ENCODE assay signal across 8 cellular contexts in the genomic region with DNA sequence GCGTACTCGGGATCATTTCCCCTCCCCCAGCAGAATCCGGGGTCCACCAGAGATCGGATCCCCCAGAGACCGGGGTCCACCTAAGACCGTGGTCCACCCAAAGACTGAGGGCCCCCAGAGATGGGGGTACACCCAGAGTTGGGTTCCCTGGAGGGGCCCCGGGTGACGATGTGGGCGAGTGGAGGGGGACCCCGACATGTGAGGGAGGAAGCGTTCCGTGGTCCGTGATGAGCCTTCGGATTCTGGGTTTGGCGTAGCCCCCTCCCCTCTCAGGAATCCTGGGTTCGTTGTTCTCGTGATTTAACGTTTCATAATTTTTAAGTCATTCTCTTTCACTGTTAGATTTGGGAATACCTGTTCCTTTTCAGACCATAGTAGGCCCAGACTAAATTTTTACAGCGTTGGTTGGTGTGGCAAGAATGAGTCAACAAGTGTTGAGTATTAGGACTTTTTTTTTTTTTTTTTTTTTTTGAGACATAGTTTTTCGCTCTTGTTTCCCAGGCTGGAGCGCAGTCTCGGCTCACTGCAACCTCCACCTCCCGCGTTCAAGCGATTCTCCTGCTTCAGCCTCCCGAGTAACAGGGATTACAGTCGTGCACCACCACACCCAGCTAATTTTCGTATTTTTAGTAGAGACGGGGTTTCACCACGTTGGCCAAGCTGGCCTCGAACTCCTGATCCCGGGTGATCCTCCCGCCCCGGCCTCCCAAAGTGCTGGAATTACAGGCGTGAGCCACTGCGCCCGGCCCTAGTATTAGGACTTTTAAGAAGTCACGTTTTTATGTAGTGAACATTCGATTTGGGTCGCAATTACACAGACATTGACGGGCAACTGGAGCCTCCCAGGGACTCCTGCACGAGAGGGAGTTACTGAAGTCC. TPM values are rescaled to one million over a fixed set of nuclear protein-coding genes. Genes with fewer than 3 reads are reported as not detected.
DNase-seq lines count a peak whose midpoint lies in the region; ATAC-seq and TF ChIP-seq lines count a peak whose summit lies in the region.

No MANE protein-coding gene starts in this region.

- peak overlapping the region; percentile 92 for H3K27ac ChIP-seq in C4-2B
- peak overlapping the region; percentile 89 for H3K27ac ChIP-seq in SK-N-SH (ENCODE audit: low read depth in 2 of 2, low read length in 1 of 2)
- peak overlapping the region; percentile 90 to 95 (median 92) for H3K27ac ChIP-seq in esophagus muscularis mucosa (replicated peaks in 1 of 4)
- peak overlapping the region; percentile 98 for H3K27ac ChIP-seq in osteoblast (ENCODE audit: low read depth, low read length)

- intact Hi-C loops in esophagus muscularis mucosa (cut with DNase I), result loop anchor here (2.0 to 5.0 kb wide), 2 partner anchors 57 to 68 kb away; partner anchors contain the start of genes LARP4B and WDR37

- H3K79me2 ChIP-seq in SK-N-SH (ENCODE audit: insufficient read depth), result peaks cover 73% of the 10 kb centered on the region
- peaks cover 68% of the 10 kb centered on the region for H3K79me2 ChIP-seq in osteoblast (ENCODE audit: insufficient read depth, low read length)

- 3% methylated on average over 31 of the region's 42 CpGs for WGBS in SK-N-SH (ENCODE audit: low lambda C conversion rate)
- 30% methylated on average over 42 of the region's 42 CpGs for WGBS in esophagus muscularis mucosa

- no peaks in the 10 kb centered on the region for H3K27me3 ChIP-seq in SK-N-SH (ENCODE audit: insufficient read depth)
- peaks cover 0 to 5% (median 0%) of the 10 kb centered on the region in 4 donors for H3K27me3 ChIP-seq in esophagus muscularis mucosa
- no peaks in the 10 kb centered on the region for H3K27me3 ChIP-seq in osteoblast (ENCODE audit: insufficient read depth, low read length)

- POLR2A ChIA-PET in SK-N-SH (lab: Yijun Ruan, JAX), result interaction anchor here (0.7 to 2.7 kb wide), 5 partner anchors 15 to 41 kb away, joined by 3 to 6 read pairs (median 4); no protein-coding TSS in a partner anchor

- peak overlapping the region; percentile 86 for H3K4me2 ChIP-seq in SK-N-SH
- peak overlapping the region; percentile 84 for H3K4me2 ChIP-seq in osteoblast (ENCODE audit: insufficient read depth, low read length)

- peak overlapping the region; percentile 99 for H3K9ac ChIP-seq in SK-N-SH

- 0 out of 2 replicates have a peak overlapping the region, but pooled peaks have one; percentile 12 for H2AFZ ChIP-seq in SK-N-SH (ENCODE audit: low read depth)
- H2AFZ ChIP-seq in osteoblast (ENCODE audit: low read length), result peak overlapping the region; percentile 68

- ATAC-seq in GM21529 (IDR thresholded peaks at IDR 0.05; ENCODE audit: unreplicated experiment), result peak; percentile 8

- H3K9me3 ChIP-seq in SK-N-SH (no peaks in the 10 kb centered on the region), esophagus muscularis mucosa (no peaks in the 10 kb centered on the region), osteoblast (ENCODE audit: low read depth, low read length) (no peaks in the 10 kb centered on the region)

- no peak for TF ChIP-seq POLR2A in esophagus muscularis mucosa (IDR thresholded peaks at IDR 0.05; ENCODE audit: low read depth)

- H3F3A ChIP-seq in SK-N-SH (replicated peaks; ENCODE audit: insufficient read depth), result peaks cover 16% of the 10 kb centered on the region

- TF ChIP-seq RAD21 in SK-N-SH (IDR thresholded peaks at IDR 0.05; ENCODE audit: low read length), result no peak

- H3K4me1 ChIP-seq in SK-N-SH (ENCODE audit: control insufficient read depth in 1 of 2, insufficient read depth in 2 of 2, low read depth in 1 of 2, low read length in 1 of 2) (peaks cover 13 to 14% of the 10 kb centered on the region in 2 experiments; a peak in 2 of 4 replicates), esophagus muscularis mucosa (peaks cover 18 to 35% (median 30%) of the 10 kb centered on the region in 4 donors), osteoblast (ENCODE audit: insufficient read depth, low read length) (peaks cover 36% of the 10 kb centered on the region)

- peaks cover 21 to 31% of the 10 kb centered on the region in 2 experiments for H3K36me3 ChIP-seq in SK-N-SH (replicated peaks in 1 of 2; ENCODE audit: control insufficient read depth in 1 of 2, insufficient read depth in 2 of 2, low read length in 1 of 2)
- peaks cover 0 to 18% (median 11%) of the 10 kb centered on the region in 4 donors for H3K36me3 ChIP-seq in esophagus muscularis mucosa
- peaks cover 20% of the 10 kb centered on the region for H3K36me3 ChIP-seq in osteoblast (ENCODE audit: insufficient read depth, low read length)

- DNase-seq in SK-N-SH (no peak), esophagus muscularis mucosa (ENCODE audit: extremely low spot score) (no peak), osteoblast (ENCODE audit: insufficient read length, low spot score, missing footprints) (no peak), HPDE6-E6E7 (ENCODE audit: extremely low spot score) (no peak), kidney glomerular epithelial cell (lab: John Stamatoyannopoulos, UW) (no peak), OCI-M2 (lab: John Stamatoyannopoulos, UW; ENCODE audit: unreplicated experiment) (no peak)

- TF ChIP-seq EP300 in SK-N-SH (IDR thresholded peaks at IDR 0.05; ENCODE audit: borderline replicate concordance in 1 of 2, low read depth in 1 of 2, low read length in 1 of 2), result no peak
- no peak for TF ChIP-seq EP300 in esophagus muscularis mucosa (IDR thresholded peaks at IDR 0.05)

- TF ChIP-seq CTCF in C4-2B (conservative IDR thresholded peaks at IDR 0.05) (no peak), SK-N-SH (IDR thresholded peaks at IDR 0.05) (no peak), esophagus muscularis mucosa (IDR thresholded peaks at IDR 0.05) (no peak), osteoblast (IDR thresholded peaks at IDR 0.05; ENCODE audit: extremely low read depth, low read depth, low read length) (no peak)

- CTCF ChIA-PET in SK-N-SH (lab: Yijun Ruan, JAX), result interaction anchor here (0.6 to 1.1 kb wide), 8 partner anchors 11 to 756 kb away, joined by 3 to 4 read pairs (median 3); partner anchors contain the start of genes IDI2 and WDR37

- H3K4me3 ChIP-seq in SK-N-SH (ENCODE audit: low read depth in 2 of 2, low read length in 1 of 2) (peak overlapping the region; percentile 99 to 100), esophagus muscularis mucosa (peak overlapping the region; percentile 70 to 92 (median 89)), osteoblast (ENCODE audit: insufficient read depth, low read length) (peak overlapping the region; percentile 98)

- no peaks in the 10 kb centered on the region for H3K9me2 ChIP-seq in SK-N-SH

- peaks cover 48% of the 10 kb centered on the region for H4K20me1 ChIP-seq in SK-N-SH (ENCODE audit: insufficient read depth)
- H4K20me1 ChIP-seq in osteoblast (ENCODE audit: insufficient read depth, low read length), result peaks cover 26% of the 10 kb centered on the region

TF ChIP-seq in SK-N-SH, 30 proteins besides CTCF, POLR2A, EP300 and RAD21 (continues in another document):
- TF ChIP-seq, protein P1, sequence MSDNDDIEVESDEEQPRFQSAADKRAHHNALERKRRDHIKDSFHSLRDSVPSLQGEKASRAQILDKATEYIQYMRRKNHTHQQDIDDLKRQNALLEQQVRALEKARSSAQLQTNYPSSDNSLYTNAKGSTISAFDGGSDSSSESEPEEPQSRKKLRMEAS (IDR thresholded peaks at IDR 0.05; ENCODE audit: low read depth), result no peak
- TF ChIP-seq, protein P2, sequence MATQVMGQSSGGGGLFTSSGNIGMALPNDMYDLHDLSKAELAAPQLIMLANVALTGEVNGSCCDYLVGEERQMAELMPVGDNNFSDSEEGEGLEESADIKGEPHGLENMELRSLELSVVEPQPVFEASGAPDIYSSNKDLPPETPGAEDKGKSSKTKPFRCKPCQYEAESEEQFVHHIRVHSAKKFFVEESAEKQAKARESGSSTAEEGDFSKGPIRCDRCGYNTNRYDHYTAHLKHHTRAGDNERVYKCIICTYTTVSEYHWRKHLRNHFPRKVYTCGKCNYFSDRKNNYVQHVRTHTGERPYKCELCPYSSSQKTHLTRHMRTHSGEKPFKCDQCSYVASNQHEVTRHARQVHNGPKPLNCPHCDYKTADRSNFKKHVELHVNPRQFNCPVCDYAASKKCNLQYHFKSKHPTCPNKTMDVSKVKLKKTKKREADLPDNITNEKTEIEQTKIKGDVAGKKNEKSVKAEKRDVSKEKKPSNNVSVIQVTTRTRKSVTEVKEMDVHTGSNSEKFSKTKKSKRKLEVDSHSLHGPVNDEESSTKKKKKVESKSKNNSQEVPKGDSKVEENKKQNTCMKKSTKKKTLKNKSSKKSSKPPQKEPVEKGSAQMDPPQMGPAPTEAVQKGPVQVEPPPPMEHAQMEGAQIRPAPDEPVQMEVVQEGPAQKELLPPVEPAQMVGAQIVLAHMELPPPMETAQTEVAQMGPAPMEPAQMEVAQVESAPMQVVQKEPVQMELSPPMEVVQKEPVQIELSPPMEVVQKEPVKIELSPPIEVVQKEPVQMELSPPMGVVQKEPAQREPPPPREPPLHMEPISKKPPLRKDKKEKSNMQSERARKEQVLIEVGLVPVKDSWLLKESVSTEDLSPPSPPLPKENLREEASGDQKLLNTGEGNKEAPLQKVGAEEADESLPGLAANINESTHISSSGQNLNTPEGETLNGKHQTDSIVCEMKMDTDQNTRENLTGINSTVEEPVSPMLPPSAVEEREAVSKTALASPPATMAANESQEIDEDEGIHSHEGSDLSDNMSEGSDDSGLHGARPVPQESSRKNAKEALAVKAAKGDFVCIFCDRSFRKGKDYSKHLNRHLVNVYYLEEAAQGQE (IDR thresholded peaks at IDR 0.05; ENCODE audit: low read depth, low read length), result no peak
- TF ChIP-seq MEF2A (IDR thresholded peaks at IDR 0.05; ENCODE audit: borderline replicate concordance, low read depth), result no peak
- no peak for TF ChIP-seq USF1 (IDR thresholded peaks at IDR 0.05; ENCODE audit: borderline replicate concordance, low read depth)

RNA-seq across cellular contexts. Expression of gene GTPBP4, which starts 0.7 kb away (rescaled TPM):
- 36.6 and 41.2 TPM in 2 replicates for polyA plus RNA-seq in SK-N-SH (2012; rRNA removed)
- polyA plus RNA-seq in SK-N-SH (2012; cell fraction: cytosol; rRNA removed), result 46.1 and 69.3 TPM in 2 replicates
- polyA plus RNA-seq in SK-N-SH (2012; cell fraction: nucleus; rRNA removed), result 102 and 110 TPM in 2 replicates
- total RNA-seq in esophagus muscularis mucosa (10 to 100 TPM; 18.3 to 39.1 (median 27.4) TPM), osteoblast (25.0 and 27.1 TPM in 2 replicates)

RNA-seq across cellular contexts. Expression of gene IDI2, which starts 36.8 kb away (rescaled TPM):
- polyA plus RNA-seq in SK-N-SH (2012; rRNA removed), result not detected in 2 replicates
- not detected in 2 replicates for polyA plus RNA-seq in SK-N-SH (2012; cell fraction: cytosol; rRNA removed)
- not detected in 2 replicates for polyA plus RNA-seq in SK-N-SH (2012; cell fraction: nucleus; rRNA removed)
- total RNA-seq in esophagus muscularis mucosa (not detected), osteoblast (not detected in 2 replicates)

RNA-seq across cellular contexts. Expression of gene LARP4B, which starts 57.4 kb away (rescaled TPM):
- polyA plus RNA-seq in SK-N-SH (2012; rRNA removed), result 23.3 and 25.1 TPM in 2 replicates
- 17.3 and 18.6 TPM in 2 replicates for polyA plus RNA-seq in SK-N-SH (2012; cell fraction: cytosol; rRNA removed)
- 59.7 and 65.4 TPM in 2 replicates for polyA plus RNA-seq in SK-N-SH (2012; cell fraction: nucleus; rRNA removed)
- total RNA-seq in esophagus muscularis mucosa (10 to 100 TPM; 35.6 to 43.1 (median 38.2) TPM), osteoblast (44.5 and 46.0 TPM in 2 replicates)
